18 cellular contexts compared by ENCODE assay signal in genomic region chr7:138814806-138815332, GRCh38. TPM values are rescaled to one million over a fixed set of nuclear protein-coding genes. Genes with fewer than 3 reads are reported as not detected.
DNase-seq lines count a peak whose midpoint lies in the region; ATAC-seq, FAIRE-seq and TF ChIP-seq lines count a peak whose summit lies in the region.
"Had no signal": no experiment of that assay in that cellular context is flagged by ENCODE, and none has a peak within 500 bp of the region (broad histone marks: within the 10 kb centered on the region; RNA-seq: fewer than 3 reads in every experiment).

No MANE protein-coding gene starts in this region.

- no peak for TF ChIP-seq CTCF in HepG2 (CRISPR knock-in tag; IDR thresholded peaks at IDR 0.05)
- TF ChIP-seq CTCF in right lobe of liver (IDR thresholded peaks at IDR 0.05), result no peak

- H2AFZ ChIP-seq in HepG2 (ENCODE audit: low read length), result no peak overlapping the region

- FAIRE-seq in HepG2 (lab: Jason Lieb, UNC), result no peak
- FAIRE-seq: H1 had no signal

- WGBS in HepG2 (ENCODE audit: low lambda C conversion rate), result 6% methylated on average over 1 of the region's 1 CpG
- 67% methylated on average over 1 of the region's 1 CpG for WGBS in right lobe of liver (ENCODE audit: insufficient coverage, low coverage, low lambda C conversion rate, missing lambda C conversion rate)

- H3K9me3 Mint-ChIP-seq in activated T-helper 1 cell treated with anti-CD3 and anti-CD28 coated beads, Interleukin-12 subunit alpha, Interleukin-12 subunit beta, Interleukin-2, Interleukin-4 antibody, amounts not matched to agents 30 ng/mL and 10 ng/mL and 1 ng/mL, durations not matched to agents 14 hours and 24 hours and 36 hours, result peaks cover 3% of the 10 kb centered on the region
- H3K9me3 Mint-ChIP-seq: HFFc6 had no signal

- H3K4me1 Mint-ChIP-seq in activated T-helper 1 cell treated with anti-CD3 and anti-CD28 coated beads, Interleukin-12 subunit alpha, Interleukin-12 subunit beta, Interleukin-2, Interleukin-4 antibody, amounts not matched to agents 30 ng/mL and 10 ng/mL and 1 ng/mL, durations not matched to agents 14 hours and 24 hours and 36 hours (ENCODE audit: low read depth), result peaks cover 33% of the 10 kb centered on the region
- H3K4me1 Mint-ChIP-seq: CD4-positive, CD25-positive, alpha-beta regulatory T cell had no signal

- H3K9me3 ChIP-seq in HepG2 (ENCODE audit: low read length) (no peaks in the 10 kb centered on the region), right lobe of liver (no peaks in the 10 kb centered on the region)

- in situ Hi-C loops in HepG2 (cut with HindIII; ENCODE audit: extremely low pct_ligation_motif_present, low pct_unique_long_range_greater_than_20kb), result no loop called here

- H3K9ac ChIP-seq in HepG2 (ENCODE audit: insufficient read depth, low read depth, low read length), result no peak overlapping the region

- H3K4me1 ChIP-seq in HepG2 (ENCODE audit: insufficient read depth, low read length) (no peaks in the 10 kb centered on the region), right lobe of liver (no peaks in the 10 kb centered on the region)

- TF ChIP-seq EP300 in HepG2 (IDR thresholded peaks at IDR 0.05; ENCODE audit: low read depth in 2 of 2, low read length in 2 of 2) (no peak), HepG2 (CRISPR knock-in tag; IDR thresholded peaks at IDR 0.05; ENCODE audit: borderline replicate concordance) (no peak)

- H3K4me2 ChIP-seq in HepG2 (ENCODE audit: low read depth, low read length), result no peak overlapping the region

- POLR2A ChIA-PET in HepG2 (lab: Yijun Ruan, JAX), result no interaction called here

- no peak for TF ChIP-seq RAD21 in HepG2 (CRISPR knock-in tag; IDR thresholded peaks at IDR 0.05)

- ATAC-seq in HepG2 (no peak), right lobe of liver (no peak), HG03457 (IDR thresholded peaks at IDR 0.05; ENCODE audit: unreplicated experiment) (no peak), HG03378 (IDR thresholded peaks at IDR 0.05; ENCODE audit: unreplicated experiment) (no peak)

- H3K27ac ChIP-seq in HepG2 (ENCODE audit: extremely low read length, insufficient read depth, low read length), result no peak overlapping the region
- no peak overlapping the region for H3K27ac ChIP-seq in right lobe of liver

- no peaks in the 10 kb centered on the region for H3K36me3 ChIP-seq in HepG2 (replicated peaks in 1 of 2; ENCODE audit: control insufficient read depth in 1 of 2, insufficient read depth in 2 of 2, low read length in 2 of 2)
- H3K36me3 ChIP-seq in right lobe of liver, result no peaks in the 10 kb centered on the region

- no TSS peak for BruUV-seq in HepG2 (replicated peaks; lab: Mats Ljungman, UMichigan)

- no peaks in the 10 kb centered on the region for H3K79me2 ChIP-seq in HepG2 (ENCODE audit: insufficient read depth, low read length)

- H3K27me3 Mint-ChIP-seq in activated T-helper 1 cell treated with anti-CD3 and anti-CD28 coated beads, Interleukin-12 subunit alpha, Interleukin-12 subunit beta, Interleukin-2, Interleukin-4 antibody, amounts not matched to agents 30 ng/mL and 10 ng/mL and 1 ng/mL, durations not matched to agents 14 hours and 24 hours and 36 hours (ENCODE audit: insufficient read depth), result no peaks in the 10 kb centered on the region

- no peak for TF ChIP-seq POLR2A in HepG2 (IDR thresholded peaks at IDR 0.05; ENCODE audit: insufficient read depth in 1 of 2, low read depth in 2 of 2, low read length in 2 of 2)
- no peak for TF ChIP-seq POLR2A in right lobe of liver (IDR thresholded peaks at IDR 0.05)

- peaks cover 4% of the 10 kb centered on the region for H3K36me3 Mint-ChIP-seq in activated T-helper 1 cell treated with anti-CD3 and anti-CD28 coated beads, Interleukin-12 subunit alpha, Interleukin-12 subunit beta, Interleukin-2, Interleukin-4 antibody, amounts not matched to agents 30 ng/mL and 10 ng/mL and 1 ng/mL, durations not matched to agents 14 hours and 24 hours and 36 hours (ENCODE audit: low read depth)
- H3K36me3 Mint-ChIP-seq: CD4-positive, CD25-positive, alpha-beta regulatory T cell had no signal

- DNase-seq in HepG2 (ENCODE audit: low spot score) (no peak), right lobe of liver (no peak), glomerular visceral epithelial cell (ENCODE audit: extremely low spot score) (peak; percentile 7)
- no peak for DNase-seq in activated T-helper 1 cell treated with anti-CD3 and anti-CD28 coated beads, Interleukin-12 subunit alpha, Interleukin-12 subunit beta, Interleukin-2, Interleukin-4 antibody, amounts not matched to agents 30 ng/mL and 10 ng/mL and 1 ng/mL, durations not matched to agents 14 hours and 24 hours and 36 hours (ENCODE audit: low spot score)
- DNase-seq in activated CD4-positive, CD25-positive, alpha-beta regulatory T cell (lab: John Stamatoyannopoulos, UW), result no peak
- DNase-seq: ACHN; CD4-positive, CD25-positive, alpha-beta regulatory T cell; HFFc6; Kasumi-1; MV-4-11; NCI-H1417 treated with DMSO at 0.1 percent for 48 hours; NCI-H2029 treated with DMSO at 0.1 percent for 48 hours; NCI-H510A; NCI-H82; SHP77 had no signal

- intact Hi-C loops in HepG2 (cut with micrococcal nuclease; ENCODE audit: unreplicated experiment) (no loop called here), right lobe of liver (cut with DNase I) (no loop called here)
- intact Hi-C loops in activated T-helper 1 cell treated with anti-CD3 and anti-CD28 coated beads, Interleukin-12 subunit alpha, Interleukin-12 subunit beta, Interleukin-2, Interleukin-4 antibody, amounts not matched to agents 30 ng/mL and 10 ng/mL and 1 ng/mL, durations not matched to agents 14 hours and 24 hours and 36 hours (cut with micrococcal nuclease), result loop anchor here (1.0 to 2.0 kb wide), 2 partner anchors 16 to 63 kb away; partner anchors contain the start of gene ATP6V0A4

- CTCF ChIA-PET in HepG2 (lab: Yijun Ruan, JAX; ENCODE audit: low intra/inter-chr PET ratio, low total read pairs), result no interaction called here

- H3K4me3 ChIP-seq in HepG2 (replicated peaks in 1 of 3; ENCODE audit: insufficient read depth in 1 of 3, low read depth in 2 of 3, low read length in 3 of 3), result no peak overlapping the region
- no peak overlapping the region for H3K4me3 ChIP-seq in right lobe of liver

- H4K20me1 ChIP-seq in HepG2 (ENCODE audit: insufficient read depth, low read length), result no peaks in the 10 kb centered on the region

- H3K4me3 Mint-ChIP-seq in activated T-helper 1 cell treated with anti-CD3 and anti-CD28 coated beads, Interleukin-12 subunit alpha, Interleukin-12 subunit beta, Interleukin-2, Interleukin-4 antibody, amounts not matched to agents 30 ng/mL and 10 ng/mL and 1 ng/mL, durations not matched to agents 14 hours and 24 hours and 36 hours, result peak overlapping the region; percentile 11
- H3K4me3 Mint-ChIP-seq: CD4-positive, CD25-positive, alpha-beta regulatory T cell; HFFc6 had no signal

- H3K27me3 ChIP-seq in HepG2 (ENCODE audit: control insufficient read depth in 1 of 2, insufficient read depth in 2 of 2, low read length in 2 of 2) (no peaks in the 10 kb centered on the region), right lobe of liver (no peaks in the 10 kb centered on the region)

- peak overlapping the region; percentile 40 for H3K27ac Mint-ChIP-seq in activated T-helper 1 cell treated with anti-CD3 and anti-CD28 coated beads, Interleukin-12 subunit alpha, Interleukin-12 subunit beta, Interleukin-2, Interleukin-4 antibody, amounts not matched to agents 30 ng/mL and 10 ng/mL and 1 ng/mL, durations not matched to agents 14 hours and 24 hours and 36 hours
- H3K27ac Mint-ChIP-seq: CD4-positive, CD25-positive, alpha-beta regulatory T cell; HFFc6 had no signal

RNA-seq across cellular contexts. Expression of gene ATP6V0A4, which starts 16.9 kb away (rescaled TPM):
- 0.11 and 0.24 TPM in 2 replicates for total RNA-seq in HepG2 (2016; rRNA removed; fragmentation: Illumina TruSeq; extraction: Trizol)
- not detected in 2 replicates for total RNA-seq in HepG2 (2016; cell fraction: cytosol; rRNA removed; fragmentation: Illumina TruSeq; extraction: Trizol; ENCODE audit: low read depth)
- 0.09 and 0.48 TPM in 2 replicates for total RNA-seq in HepG2 (2016; cell fraction: insoluble cytoplasmic fraction; rRNA removed; fragmentation: Illumina TruSeq; extraction: Trizol)
- 0.12 TPM in 1 of 2 replicates, not detected in the other for total RNA-seq in HepG2 (2016; cell fraction: membrane; rRNA removed; fragmentation: Illumina TruSeq; extraction: Trizol)
- 0.28 and 0.31 TPM in 2 replicates for total RNA-seq in HepG2 (2016; cell fraction: nucleus; rRNA removed; fragmentation: Illumina TruSeq; extraction: Trizol)
- 0.25 and 0.26 TPM in 2 replicates for polyA plus RNA-seq in HepG2 (2011; rRNA removed)
- 0.16 and 0.41 TPM in 2 replicates for polyA plus RNA-seq in HepG2 (2011; cell fraction: cytosol; rRNA removed)
- 0.26 TPM in 1 of 2 replicates, not detected in the other for polyA plus RNA-seq in HepG2 (2011; cell fraction: nucleus; rRNA removed)
- 0.09 and 0.13 TPM in 2 replicates for polyA plus RNA-seq in HepG2 (2012)
- polyA plus RNA-seq in HepG2 (2016; cell fraction: cytosol; fragmentation: Illumina TruSeq; extraction: Trizol; ENCODE audit: low read depth), result 0.05 TPM in 1 of 2 replicates, not detected in the other
- polyA plus RNA-seq in HepG2 (2016; cell fraction: insoluble cytoplasmic fraction; fragmentation: Illumina TruSeq; extraction: Trizol; ENCODE audit: low read depth), result 0.34 TPM in 1 of 2 replicates, not detected in the other
- 0.15 TPM in 1 of 2 replicates, not detected in the other for polyA plus RNA-seq in HepG2 (2016; cell fraction: membrane; fragmentation: Illumina TruSeq; extraction: Trizol; ENCODE audit: low read depth)
- 0.19 TPM in 1 of 2 replicates, not detected in the other for polyA plus RNA-seq in HepG2 (2016; cell fraction: nucleus; fragmentation: Illumina TruSeq; extraction: Trizol; ENCODE audit: insufficient read depth, low read depth)
- polyA minus RNA-seq in HepG2 (2011; rRNA and poly(A)+ RNA removed; ENCODE audit: low replicate concordance), result 0.20 and 0.51 TPM in 2 replicates
- not detected in 2 replicates for polyA minus RNA-seq in HepG2 (2011; cell fraction: cytosol; rRNA and poly(A)+ RNA removed)
- polyA minus RNA-seq in HepG2 (2011; cell fraction: nucleus; rRNA and poly(A)+ RNA removed), result 0.26 and 0.62 TPM in 2 replicates
- not detected for total RNA-seq in right lobe of liver
- total RNA-seq in activated T-helper 1 cell treated with anti-CD3 and anti-CD28 coated beads, Interleukin-12 subunit alpha, Interleukin-12 subunit beta, Interleukin-2, Interleukin-4 antibody, amounts not matched to agents 30 ng/mL and 10 ng/mL and 1 ng/mL, durations not matched to agents 14 hours and 24 hours and 36 hours, result not detected in 2 replicates
- total RNA-seq: CD4-positive, CD25-positive, alpha-beta regulatory T cell had no signal
- polyA plus RNA-seq: CD4-positive, CD25-positive, alpha-beta regulatory T cell had no signal

RNA-seq across cellular contexts. Expression of gene TMEM213, which starts 17.1 kb away (rescaled TPM):
- total RNA-seq in HepG2 (2016; rRNA removed; fragmentation: Illumina TruSeq; extraction: Trizol), result not detected in 2 replicates
- total RNA-seq in HepG2 (2016; cell fraction: cytosol; rRNA removed; fragmentation: Illumina TruSeq; extraction: Trizol; ENCODE audit: low read depth), result not detected in 2 replicates
- not detected in 2 replicates for total RNA-seq in HepG2 (2016; cell fraction: insoluble cytoplasmic fraction; rRNA removed; fragmentation: Illumina TruSeq; extraction: Trizol)
- total RNA-seq in HepG2 (2016; cell fraction: membrane; rRNA removed; fragmentation: Illumina TruSeq; extraction: Trizol), result not detected in 2 replicates
- total RNA-seq in HepG2 (2016; cell fraction: nucleus; rRNA removed; fragmentation: Illumina TruSeq; extraction: Trizol), result not detected in 2 replicates
- not detected in 2 replicates for polyA plus RNA-seq in HepG2 (2011; rRNA removed)
- not detected in 2 replicates for polyA plus RNA-seq in HepG2 (2011; cell fraction: cytosol; rRNA removed)
- not detected in 2 replicates for polyA plus RNA-seq in HepG2 (2011; cell fraction: nucleus; rRNA removed)
- not detected in 2 replicates for polyA plus RNA-seq in HepG2 (2012)
- not detected in 2 replicates for polyA plus RNA-seq in HepG2 (2016; cell fraction: cytosol; fragmentation: Illumina TruSeq; extraction: Trizol; ENCODE audit: low read depth)
- not detected in 2 replicates for polyA plus RNA-seq in HepG2 (2016; cell fraction: insoluble cytoplasmic fraction; fragmentation: Illumina TruSeq; extraction: Trizol; ENCODE audit: low read depth)
- polyA plus RNA-seq in HepG2 (2016; cell fraction: membrane; fragmentation: Illumina TruSeq; extraction: Trizol; ENCODE audit: low read depth), result not detected in 2 replicates
- polyA plus RNA-seq in HepG2 (2016; cell fraction: nucleus; fragmentation: Illumina TruSeq; extraction: Trizol; ENCODE audit: insufficient read depth, low read depth), result not detected in 2 replicates
- polyA minus RNA-seq in HepG2 (2011; rRNA and poly(A)+ RNA removed; ENCODE audit: low replicate concordance), result not detected in 2 replicates
- not detected in 2 replicates for polyA minus RNA-seq in HepG2 (2011; cell fraction: cytosol; rRNA and poly(A)+ RNA removed)
- not detected in 2 replicates for polyA minus RNA-seq in HepG2 (2011; cell fraction: nucleus; rRNA and poly(A)+ RNA removed)
- total RNA-seq in right lobe of liver, result not detected
- 0.08 TPM in 1 of 2 replicates, not detected in the other for total RNA-seq in activated T-helper 1 cell treated with anti-CD3 and anti-CD28 coated beads, Interleukin-12 subunit alpha, Interleukin-12 subunit beta, Interleukin-2, Interleukin-4 antibody, amounts not matched to agents 30 ng/mL and 10 ng/mL and 1 ng/mL, durations not matched to agents 14 hours and 24 hours and 36 hours
- total RNA-seq: CD4-positive, CD25-positive, alpha-beta regulatory T cell; HFFc6 had no signal
